8 cellular contexts compared by ENCODE assay signal in genomic region chr5:67246108-67246507, GRCh38. TPM values are rescaled to one million over a fixed set of nuclear protein-coding genes. Genes with fewer than 3 reads are reported as not detected.
DNase-seq lines count a peak whose midpoint lies in the region; ATAC-seq, FAIRE-seq and TF ChIP-seq lines count a peak whose summit lies in the region.

No MANE protein-coding gene starts in this region.

- no peaks in the 10 kb centered on the region for H3K79me1 ChIP-seq in neuronal stem cell (ENCODE audit: low read depth, low read length)

- no peak for DNase-seq in natural killer cell
- no peak for DNase-seq in natural killer cell treated with Interleukin-12 subunit alpha and Interleukin-12 subunit beta and Interleukin-15 and Interleukin-18, amount 100 ng/mL, for 72 hours (ENCODE audit: low spot score)
- peak; percentile 54 for DNase-seq in NCI-H146 (lab: John Stamatoyannopoulos, UW)
- DNase-seq in fibroblast of villous mesenchyme (ENCODE audit: low read depth) = peak; percentile 91
- DNase-seq in neuronal stem cell (ENCODE audit: low spot score) = peak; percentile 74
- DNase-seq in stimulated activated CD8-positive, alpha-beta memory T cell treated with anti-CD3 and anti-CD28 coated beads, Interleukin-4, amount 100 ng/mL, for 48 hours = no peak
- no peak for DNase-seq in activated CD8-positive, alpha-beta memory T cell treated with anti-CD3 and anti-CD28 coated beads for 24 hours

- no CpG with 5 or more reads among the region's 2 CpGs for WGBS in neuronal stem cell (ENCODE audit: extremely low coverage in 2 of 2, insufficient read length in 2 of 2, insufficient replicate concordance in 1 of 2), 2 donors

- peak; percentile 74 for FAIRE-seq in TTC549 (lab: Jason Lieb, UNC)

- no peak overlapping the region for H3K4me3 Mint-ChIP-seq in natural killer cell
- no peak overlapping the region for H3K4me3 Mint-ChIP-seq in natural killer cell treated with Interleukin-12 subunit alpha and Interleukin-12 subunit beta and Interleukin-15 and Interleukin-18, amount 100 ng/mL, for 72 hours

- no peak overlapping the region for H3K4me2 ChIP-seq in neuronal stem cell (ENCODE audit: insufficient read depth, low read length, poor library complexity, severe bottlenecking)

- intact Hi-C loops in natural killer cell (cut with micrococcal nuclease) = loop anchor here (1.0 to 5.0 kb wide), 4 partner anchors 1006 to 1761 kb away; no protein-coding TSS in a partner anchor

- H2BK120ac ChIP-seq in neuronal stem cell (ENCODE audit: low read depth, low read length) = no peak overlapping the region

- no peaks in the 10 kb centered on the region for H3K36me3 Mint-ChIP-seq in natural killer cell
- H3K36me3 Mint-ChIP-seq in natural killer cell treated with Interleukin-12 subunit alpha and Interleukin-12 subunit beta and Interleukin-15 and Interleukin-18, amount 100 ng/mL, for 72 hours = no peaks in the 10 kb centered on the region

- peak overlapping the region; percentile 12 for H2AFZ ChIP-seq in neuronal stem cell (ENCODE audit: low read length)

- H3K18ac ChIP-seq in neuronal stem cell (ENCODE audit: low read length) = no peak overlapping the region

- H3K4me1 ChIP-seq in neuronal stem cell (ENCODE audit: control insufficient read depth in 2 of 2, insufficient read depth in 1 of 2, low read depth in 1 of 2, low read length in 2 of 2) = peaks cover 0 to 13% of the 10 kb centered on the region in 2 donors

- no peaks in the 10 kb centered on the region for H3K36me3 ChIP-seq in neuronal stem cell (replicated peaks in 1 of 2; ENCODE audit: control insufficient read depth in 2 of 2, insufficient read depth in 2 of 2, low read length in 2 of 2)

- H2AK5ac ChIP-seq in neuronal stem cell (ENCODE audit: low read depth, low read length) = no peak overlapping the region

- H4K8ac ChIP-seq in neuronal stem cell (ENCODE audit: low read depth, low read length) = no peak overlapping the region

- no peak overlapping the region for H2BK15ac ChIP-seq in neuronal stem cell (ENCODE audit: low read length)

- H4K91ac ChIP-seq in neuronal stem cell (ENCODE audit: low read depth, low read length, poor library complexity) = no peak overlapping the region

- no peak overlapping the region for H3K14ac ChIP-seq in neuronal stem cell (ENCODE audit: low read length)

- no peaks in the 10 kb centered on the region for H3K27me3 ChIP-seq in neuronal stem cell (ENCODE audit: control insufficient read depth in 3 of 3, insufficient read depth in 3 of 3, low read depth in 1 of 3, low read length in 3 of 3)

- H3K4me1 Mint-ChIP-seq in natural killer cell = peaks cover 11% of the 10 kb centered on the region in 2 donors
- peaks cover 0 to 4% of the 10 kb centered on the region in 2 donors for H3K4me1 Mint-ChIP-seq in natural killer cell treated with Interleukin-12 subunit alpha and Interleukin-12 subunit beta and Interleukin-15 and Interleukin-18, amount 100 ng/mL, for 72 hours (ENCODE audit: low read depth in 2 of 2)

- no peaks in the 10 kb centered on the region for H3K9me3 ChIP-seq in neuronal stem cell (replicated peaks in 1 of 2; ENCODE audit: control insufficient read depth in 2 of 2, insufficient read depth in 1 of 2, low read depth in 1 of 2, low read length in 2 of 2)

- no peak overlapping the region for H3K27ac Mint-ChIP-seq in natural killer cell
- H3K27ac Mint-ChIP-seq in natural killer cell treated with Interleukin-12 subunit alpha and Interleukin-12 subunit beta and Interleukin-15 and Interleukin-18, amount 100 ng/mL, for 72 hours = no peak overlapping the region

- no peaks in the 10 kb centered on the region for H3K27me3 Mint-ChIP-seq in natural killer cell (ENCODE audit: low read depth in 2 of 2)
- H3K27me3 Mint-ChIP-seq in natural killer cell treated with Interleukin-12 subunit alpha and Interleukin-12 subunit beta and Interleukin-15 and Interleukin-18, amount 100 ng/mL, for 72 hours = no peaks in the 10 kb centered on the region

- no peak overlapping the region for H3K4ac ChIP-seq in neuronal stem cell (ENCODE audit: low read length)

- H3K9me3 Mint-ChIP-seq in natural killer cell = no peaks in the 10 kb centered on the region
- H3K9me3 Mint-ChIP-seq in natural killer cell treated with Interleukin-12 subunit alpha and Interleukin-12 subunit beta and Interleukin-15 and Interleukin-18, amount 100 ng/mL, for 72 hours = no peaks in the 10 kb centered on the region

- H3K27ac ChIP-seq in neuronal stem cell (replicated peaks; ENCODE audit: low read length) = no peak overlapping the region

- H2BK12ac ChIP-seq in neuronal stem cell (ENCODE audit: low read length) = no peak overlapping the region

- H3K4me3 ChIP-seq in fibroblast of villous mesenchyme (ENCODE audit: low read depth, low read length) (no peak overlapping the region), neuronal stem cell (ENCODE audit: low read length in 2 of 2) (no peak overlapping the region)

- no peak overlapping the region for H3K9ac ChIP-seq in neuronal stem cell (ENCODE audit: low read depth, low read length, poor library complexity)

- peak; percentile 91 for TF ChIP-seq CTCF in natural killer cell (IDR thresholded peaks at IDR 0.05)
- peak; percentile 59 for TF ChIP-seq CTCF in fibroblast of villous mesenchyme (IDR thresholded peaks at IDR 0.05; ENCODE audit: insufficient read depth, low read depth, low read length)

- ATAC-seq in natural killer cell = peak; percentile 49 to 61 (median 54)
- ATAC-seq in natural killer cell treated with Interleukin-12 subunit alpha and Interleukin-12 subunit beta and Interleukin-15 and Interleukin-18, amount 100 ng/mL, for 72 hours = no peak

- H2BK5ac ChIP-seq in neuronal stem cell (ENCODE audit: low read length) = no peak overlapping the region

- no peak overlapping the region for H3K23ac ChIP-seq in neuronal stem cell (ENCODE audit: low read depth, low read length, poor library complexity)

RNA-seq across cellular contexts. Expression of gene CD180, which starts 49.5 kb away (rescaled TPM):
- total RNA-seq in natural killer cell (1 to 10 TPM in 2 of 3 donors, under 1 TPM in 1; 0.34 to 1.2 (median 1.1) TPM), fibroblast of villous mesenchyme (not detected in 2 replicates)
- total RNA-seq in natural killer cell treated with Interleukin-12 subunit alpha and Interleukin-12 subunit beta and Interleukin-15 and Interleukin-18, amount 100 ng/mL, for 72 hours = under 1 TPM in 1 of 2 donors, not detected in 1; 0.14 TPM
- not detected for polyA plus RNA-seq in neuronal stem cell (2013, experiment 1 of 2)
- not detected for polyA plus RNA-seq in neuronal stem cell (2013, experiment 2 of 2)

Comparison
In these comparisons a context has a peak if more than half of its experiments do, and no peak if none do; other contexts are left out.
1. ATAC-seq: peak in natural killer cell (3 of 3); none in natural killer cell treated with Interleukin-12 subunit alpha and Interleukin-12 subunit beta and Interleukin-15 and Interleukin-18, amount 100 ng/mL, for 72 hours (0 of 2).
2. DNase-seq: peak in NCI-H146 (single experiment), fibroblast of villous mesenchyme (single experiment) and neuronal stem cell (single experiment); none in natural killer cell (single experiment), natural killer cell treated with Interleukin-12 subunit alpha and Interleukin-12 subunit beta and Interleukin-15 and Interleukin-18, amount 100 ng/mL, for 72 hours (single experiment), stimulated activated CD8-positive, alpha-beta memory T cell treated with anti-CD3 and anti-CD28 coated beads, Interleukin-4, amount 100 ng/mL, for 48 hours (single experiment) and activated CD8-positive, alpha-beta memory T cell treated with anti-CD3 and anti-CD28 coated beads for 24 hours (single experiment).